Comparison of ENCODE assay signal across 13 cellular contexts in genomic region chr14:73590673-73591004, GRCh38. TPM values are rescaled to one million over a fixed set of nuclear protein-coding genes. Genes with fewer than 3 reads are reported as not detected.
DNase-seq lines count a peak whose midpoint lies in the region; ATAC-seq and TF ChIP-seq lines count a peak whose summit lies in the region.
"Not testable (repeated sequence)": the region's sequence is repeated elsewhere in the genome, so short reads cannot be mapped to it uniquely, and the experiment has no call there.
"Had no signal": no experiment of that assay in that cellular context is flagged by ENCODE, and none has a peak within 500 bp of the region (broad histone marks: within the 10 kb centered on the region; RNA-seq: fewer than 3 reads in every experiment).

No MANE protein-coding gene starts in this region.

- 76 to 86% methylated on average over 14 to 32 of the region's 32 CpGs for WGBS in testis, 2 donors

- not testable (repeated sequence) for H3K9me3 ChIP-seq in testis

- POLR2A ChIA-PET in T-cell (lab: Charles Lee), result interaction anchor here in 1 of 2 donors (1.1 kb wide), 1 partner anchor 95 kb away, joined by 3 read pairs; no protein-coding TSS in a partner anchor
- POLR2A ChIA-PET in activated CD8-positive, alpha-beta T cell treated with anti-CD3 and anti-CD28 coated beads, Interleukin-2, amount 10 ng/mL, durations not matched to agents 7 days and 5 days (lab: Charles Lee), result interaction anchor here (0.9 kb wide), 1 partner anchor 12 kb away, joined by 3 read pairs; no protein-coding TSS in a partner anchor

- H3K27ac Mint-ChIP-seq in T-cell; activated CD8-positive, alpha-beta T cell treated with anti-CD3 and anti-CD28 coated beads, Interleukin-2, amount 10 ng/mL, durations not matched to agents 7 days and 5 days; central memory CD8-positive, alpha-beta T cell (ENCODE audit: low read depth); natural killer cell treated with Interleukin-12 subunit alpha and Interleukin-12 subunit beta and Interleukin-15 and Interleukin-18, amount 100 ng/mL, for 72 hours; stimulated activated effector memory CD8-positive, alpha-beta T cell treated with anti-CD3 and anti-CD28 coated beads, Interleukin-12 subunit alpha, Interleukin-12 subunit beta, amount 100 ng/mL, for 72 hours: not testable (repeated sequence)

- H3K36me3 ChIP-seq in testis (ENCODE audit: low read depth, missing control alignments), result not testable (repeated sequence)

- intact Hi-C loops in testis (cut with DNase I; ENCODE audit: low total_unique reads), result not testable (repeated sequence)

- DNase-seq in T-cell; activated CD8-positive, alpha-beta T cell treated with anti-CD3 and anti-CD28 coated beads, Interleukin-2, amount 10 ng/mL, durations not matched to agents 7 days and 5 days; central memory CD8-positive, alpha-beta T cell (ENCODE audit: low spot score in 2 of 2); natural killer cell treated with Interleukin-12 subunit alpha and Interleukin-12 subunit beta and Interleukin-15 and Interleukin-18, amount 100 ng/mL, for 72 hours (ENCODE audit: low spot score); stimulated activated effector memory CD8-positive, alpha-beta T cell treated with anti-CD3 and anti-CD28 coated beads, Interleukin-12 subunit alpha, Interleukin-12 subunit beta, amount 100 ng/mL, for 72 hours (ENCODE audit: low spot score in 2 of 2); testis: not testable (repeated sequence)
- DNase-seq in mesenteric fat pad (ENCODE audit: low spot score), result peak; percentile 60

- H3K27ac ChIP-seq in testis, result not testable (repeated sequence)

- not testable (repeated sequence) for H3K27me3 ChIP-seq in testis

- not testable (repeated sequence) for H3K27me3 Mint-ChIP-seq in T-cell; activated CD8-positive, alpha-beta T cell treated with anti-CD3 and anti-CD28 coated beads, Interleukin-2, amount 10 ng/mL, durations not matched to agents 7 days and 5 days (ENCODE audit: low read depth); central memory CD8-positive, alpha-beta T cell; natural killer cell treated with Interleukin-12 subunit alpha and Interleukin-12 subunit beta and Interleukin-15 and Interleukin-18, amount 100 ng/mL, for 72 hours

- not testable (repeated sequence) for H3K9me3 Mint-ChIP-seq in T-cell; activated CD8-positive, alpha-beta T cell treated with anti-CD3 and anti-CD28 coated beads, Interleukin-2, amount 10 ng/mL, durations not matched to agents 7 days and 5 days (ENCODE audit: insufficient read depth); central memory CD8-positive, alpha-beta T cell; natural killer cell treated with Interleukin-12 subunit alpha and Interleukin-12 subunit beta and Interleukin-15 and Interleukin-18, amount 100 ng/mL, for 72 hours; stimulated activated effector memory CD8-positive, alpha-beta T cell treated with anti-CD3 and anti-CD28 coated beads, Interleukin-12 subunit alpha, Interleukin-12 subunit beta, amount 100 ng/mL, for 72 hours

- H3K4me3 ChIP-seq in testis, result peak overlapping the region; percentile 42 to 68

- TF ChIP-seq CTCF in testis (IDR thresholded peaks at IDR 0.05), result not testable (repeated sequence)

- not testable (repeated sequence) for ATAC-seq in T-cell (replicated peaks in 1 of 4); activated CD8-positive, alpha-beta T cell treated with anti-CD3 and anti-CD28 coated beads, Interleukin-2, amount 10 ng/mL, durations not matched to agents 7 days and 5 days; central memory CD8-positive, alpha-beta T cell (replicated peaks; ENCODE audit: extremely low read depth, poor library complexity, severe bottlenecking); natural killer cell treated with Interleukin-12 subunit alpha and Interleukin-12 subunit beta and Interleukin-15 and Interleukin-18, amount 100 ng/mL, for 72 hours; stimulated activated effector memory CD8-positive, alpha-beta T cell treated with anti-CD3 and anti-CD28 coated beads, Interleukin-12 subunit alpha, Interleukin-12 subunit beta, amount 100 ng/mL, for 72 hours

- TF ChIP-seq POLR2A in testis (IDR thresholded peaks at IDR 0.05), result not testable (repeated sequence)

- not testable (repeated sequence) for H3K4me1 ChIP-seq in testis

- H3K4me1 Mint-ChIP-seq in T-cell; central memory CD8-positive, alpha-beta T cell: not testable (repeated sequence)
- H3K4me1 Mint-ChIP-seq in activated CD8-positive, alpha-beta T cell treated with anti-CD3 and anti-CD28 coated beads, Interleukin-2, amount 10 ng/mL, durations not matched to agents 7 days and 5 days (ENCODE audit: low read depth), result peaks cover 16% of the 10 kb centered on the region
- peaks cover 5 to 13% of the 10 kb centered on the region in 2 donors for H3K4me1 Mint-ChIP-seq in natural killer cell treated with Interleukin-12 subunit alpha and Interleukin-12 subunit beta and Interleukin-15 and Interleukin-18, amount 100 ng/mL, for 72 hours (ENCODE audit: low read depth in 2 of 2)
- H3K4me1 Mint-ChIP-seq in stimulated activated effector memory CD8-positive, alpha-beta T cell treated with anti-CD3 and anti-CD28 coated beads, Interleukin-12 subunit alpha, Interleukin-12 subunit beta, amount 100 ng/mL, for 72 hours, result peaks cover 20% of the 10 kb centered on the region

- CTCF ChIA-PET in T-cell (lab: Charles Lee), result interaction anchor here in 1 of 2 donors (1.0 kb wide), 1 partner anchor 22 kb away, joined by 3 read pairs; the partner anchor contains the start of gene ACOT2
- CTCF ChIA-PET in activated CD8-positive, alpha-beta T cell treated with anti-CD3 and anti-CD28 coated beads, Interleukin-2, amount 10 ng/mL, durations not matched to agents 7 days and 5 days (lab: Charles Lee), result interaction anchor here (1.3 to 1.6 kb wide), 3 partner anchors 8 to 22 kb away, joined by 3 to 8 read pairs (median 5); partner anchors contain the start of gene ACOT2

- H3K4me3 Mint-ChIP-seq in T-cell, result peak overlapping the region in 2 of 3 donors; percentile 71 to 72
- peak overlapping the region; percentile 63 for H3K4me3 Mint-ChIP-seq in activated CD8-positive, alpha-beta T cell treated with anti-CD3 and anti-CD28 coated beads, Interleukin-2, amount 10 ng/mL, durations not matched to agents 7 days and 5 days
- peak overlapping the region; percentile 78 for H3K4me3 Mint-ChIP-seq in central memory CD8-positive, alpha-beta T cell
- H3K4me3 Mint-ChIP-seq in natural killer cell treated with Interleukin-12 subunit alpha and Interleukin-12 subunit beta and Interleukin-15 and Interleukin-18, amount 100 ng/mL, for 72 hours, result peak overlapping the region; percentile 69
- H3K4me3 Mint-ChIP-seq in stimulated activated effector memory CD8-positive, alpha-beta T cell treated with anti-CD3 and anti-CD28 coated beads, Interleukin-12 subunit alpha, Interleukin-12 subunit beta, amount 100 ng/mL, for 72 hours, result peak overlapping the region; percentile 75

- H3K36me3 Mint-ChIP-seq in T-cell; activated CD8-positive, alpha-beta T cell treated with anti-CD3 and anti-CD28 coated beads, Interleukin-2, amount 10 ng/mL, durations not matched to agents 7 days and 5 days (ENCODE audit: low read depth); central memory CD8-positive, alpha-beta T cell (ENCODE audit: insufficient read depth); natural killer cell treated with Interleukin-12 subunit alpha and Interleukin-12 subunit beta and Interleukin-15 and Interleukin-18, amount 100 ng/mL, for 72 hours; stimulated activated effector memory CD8-positive, alpha-beta T cell treated with anti-CD3 and anti-CD28 coated beads, Interleukin-12 subunit alpha, Interleukin-12 subunit beta, amount 100 ng/mL, for 72 hours: not testable (repeated sequence)

RNA-seq across cellular contexts. Expression of gene ACOT4, which starts 1.0 kb away (rescaled TPM):
- total RNA-seq in T-cell (1 to 10 TPM in 4 of 5 donors, under 1 TPM in 1; 0.55 to 1.6 (median 1.2) TPM), mesenteric fat pad (4.9 TPM), testis (1 to 10 TPM; 6.1 to 8.3 TPM)
- 1 to 10 TPM; 1.2 to 1.3 TPM for total RNA-seq in activated CD8-positive, alpha-beta T cell treated with anti-CD3 and anti-CD28 coated beads, Interleukin-2, amount 10 ng/mL, durations not matched to agents 7 days and 5 days
- total RNA-seq in natural killer cell treated with Interleukin-12 subunit alpha and Interleukin-12 subunit beta and Interleukin-15 and Interleukin-18, amount 100 ng/mL, for 72 hours, result 1 to 10 TPM in 1 of 2 donors, under 1 TPM in 1; 0.84 to 8.9 TPM
- polyA plus RNA-seq in testis (ENCODE audit: insufficient read depth, low read depth, low replicate concordance), result 3.6 TPM

RNA-seq across cellular contexts. Expression of gene ACOT2, which starts 21.6 kb away (rescaled TPM):
- total RNA-seq in T-cell (10 to 100 TPM; 11.8 to 14.7 (median 12.9) TPM), mesenteric fat pad (154 TPM), testis (10 to 100 TPM; 34.8 to 74.6 TPM)
- 10 to 100 TPM; 10.9 to 11.3 TPM for total RNA-seq in activated CD8-positive, alpha-beta T cell treated with anti-CD3 and anti-CD28 coated beads, Interleukin-2, amount 10 ng/mL, durations not matched to agents 7 days and 5 days
- 10 to 100 TPM; 10.2 to 10.5 TPM for total RNA-seq in natural killer cell treated with Interleukin-12 subunit alpha and Interleukin-12 subunit beta and Interleukin-15 and Interleukin-18, amount 100 ng/mL, for 72 hours
- 26.0 TPM for polyA plus RNA-seq in testis (ENCODE audit: insufficient read depth, low read depth, low replicate concordance)

RNA-seq across cellular contexts. Expression of gene ACOT6, which starts 21.7 kb away (rescaled TPM):
- total RNA-seq in T-cell (not detected), mesenteric fat pad (not detected), testis (1 to 10 TPM in 1 of 2 donors, under 1 TPM in 1; 0.94 to 1.2 TPM)
- not detected for total RNA-seq in activated CD8-positive, alpha-beta T cell treated with anti-CD3 and anti-CD28 coated beads, Interleukin-2, amount 10 ng/mL, durations not matched to agents 7 days and 5 days
- total RNA-seq in natural killer cell treated with Interleukin-12 subunit alpha and Interleukin-12 subunit beta and Interleukin-15 and Interleukin-18, amount 100 ng/mL, for 72 hours, result not detected
- polyA plus RNA-seq in testis (ENCODE audit: insufficient read depth, low read depth, low replicate concordance), result 0.57 TPM
- total RNA-seq: CD4-positive, alpha-beta memory T cell; Daoy; GM23248; H4; HT-29 had no signal
- polyA plus RNA-seq: BJ; CD4-positive, alpha-beta memory T cell; GM23248 had no signal

RNA-seq across cellular contexts. Expression of gene HEATR4, which starts 31.9 kb away (rescaled TPM):
- total RNA-seq in T-cell (under 1 TPM in 1 of 5 donors, not detected in 4; 0.09 TPM), mesenteric fat pad (0.22 TPM), testis (10 to 100 TPM; 11.1 to 11.8 TPM)
- not detected for total RNA-seq in activated CD8-positive, alpha-beta T cell treated with anti-CD3 and anti-CD28 coated beads, Interleukin-2, amount 10 ng/mL, durations not matched to agents 7 days and 5 days
- total RNA-seq in natural killer cell treated with Interleukin-12 subunit alpha and Interleukin-12 subunit beta and Interleukin-15 and Interleukin-18, amount 100 ng/mL, for 72 hours, result not detected
- 27.0 TPM for polyA plus RNA-seq in testis (ENCODE audit: insufficient read depth, low read depth, low replicate concordance)
- total RNA-seq: H4 had no signal
- polyA plus RNA-seq: BJ had no signal

RNA-seq across cellular contexts. Expression of gene ACOT1, which starts 53.7 kb away (rescaled TPM):
- total RNA-seq in T-cell (1 to 10 TPM in 4 of 5 donors, under 1 TPM in 1; 0.23 to 2.7 (median 1.9) TPM), mesenteric fat pad (12.7 TPM), testis (10 to 100 TPM; 10.6 to 13.4 TPM)
- 1 to 10 TPM; 2.0 to 3.2 TPM for total RNA-seq in activated CD8-positive, alpha-beta T cell treated with anti-CD3 and anti-CD28 coated beads, Interleukin-2, amount 10 ng/mL, durations not matched to agents 7 days and 5 days
- total RNA-seq in natural killer cell treated with Interleukin-12 subunit alpha and Interleukin-12 subunit beta and Interleukin-15 and Interleukin-18, amount 100 ng/mL, for 72 hours, result 1 to 10 TPM; 1.4 to 2.1 TPM
- 4.9 TPM for polyA plus RNA-seq in testis (ENCODE audit: insufficient read depth, low read depth, low replicate concordance)
- total RNA-seq: H4 had no signal
